In the genomic region with DNA sequence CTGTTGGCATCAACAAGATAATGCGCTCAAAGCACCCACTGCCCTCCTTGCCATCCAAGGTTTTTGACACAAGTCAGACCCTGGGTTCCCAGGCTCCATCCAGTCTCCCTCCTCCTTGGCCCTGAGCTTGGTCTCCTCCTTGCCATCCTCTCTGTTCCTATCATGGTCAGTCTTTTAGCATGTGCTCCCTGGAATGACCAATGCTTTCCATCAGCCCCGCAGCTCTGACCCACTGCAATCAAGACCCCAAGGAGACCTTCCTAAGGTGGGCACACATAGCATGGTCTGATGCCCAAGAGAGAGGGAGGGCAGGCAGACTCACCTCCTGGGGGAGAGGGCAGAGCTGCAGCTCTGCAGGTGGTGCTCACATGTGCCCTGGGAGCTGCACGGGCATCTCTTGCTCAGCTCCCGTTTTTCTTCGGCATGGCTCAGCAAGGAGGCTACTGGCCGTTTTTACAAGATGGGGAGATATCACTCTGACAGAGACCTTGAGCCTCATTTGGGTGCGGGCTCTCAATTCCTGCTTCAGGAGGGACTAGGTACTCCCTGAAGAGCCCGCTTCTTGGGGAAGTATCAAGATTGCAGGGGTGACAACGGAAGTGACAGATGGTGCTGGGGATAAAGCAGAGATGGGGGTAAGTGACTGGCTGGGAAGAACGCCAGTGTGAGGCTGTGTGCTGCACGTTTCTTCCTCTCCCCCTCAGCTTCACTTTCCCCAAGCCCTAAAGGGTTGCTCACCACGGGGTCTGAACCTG, we compare ENCODE assay signal across 14 cellular contexts. TPM values are rescaled to one million over a fixed set of nuclear protein-coding genes. Genes with fewer than 3 reads are reported as not detected.
DNase-seq lines count a peak whose midpoint lies in the region; ATAC-seq, FAIRE-seq and TF ChIP-seq lines count a peak whose summit lies in the region.
"Had no signal": no experiment of that assay in that cellular context is flagged by ENCODE, and none has a peak within 500 bp of the region (broad histone marks: within the 10 kb centered on the region; RNA-seq: fewer than 3 reads in every experiment).

No MANE protein-coding gene starts in this region.

- peak overlapping the region; percentile 24 for H3K4me3 Mint-ChIP-seq in astrocyte (ENCODE audit: unreplicated experiment)
- H3K4me3 Mint-ChIP-seq in activated CD4-positive, alpha-beta memory T cell treated with anti-CD3 and anti-CD28 coated beads, Interleukin-2, amount 10 ng/mL, durations not matched to agents 7 days and 5 days: no peak overlapping the region
- H3K4me3 Mint-ChIP-seq: activated CD4-positive, alpha-beta T cell treated with anti-CD3 and anti-CD28 coated beads, Interleukin-2, amount 10 ng/mL, durations not matched to agents 24 days and 14 days; T-cell had no signal

- no peak overlapping the region for H3K27ac Mint-ChIP-seq in astrocyte (ENCODE audit: unreplicated experiment)
- H3K27ac Mint-ChIP-seq in activated CD4-positive, alpha-beta memory T cell treated with anti-CD3 and anti-CD28 coated beads, Interleukin-2, amount 10 ng/mL, durations not matched to agents 7 days and 5 days: no peak overlapping the region
- H3K27ac Mint-ChIP-seq: activated CD4-positive, alpha-beta T cell treated with anti-CD3 and anti-CD28 coated beads, Interleukin-2, amount 10 ng/mL, durations not matched to agents 24 days and 14 days; T-cell had no signal

- DNase-seq in D341Med (ENCODE audit: low spot score): peak; percentile 66
- peak; percentile 75 to 84 for DNase-seq in Kasumi-1 (lab: John Stamatoyannopoulos, UW)
- DNase-seq in astrocyte (ENCODE audit: low read depth): no peak
- peak; percentile 67 for DNase-seq in mesenteric fat pad (ENCODE audit: low spot score)
- DNase-seq in activated CD4-positive, alpha-beta memory T cell treated with anti-CD3 and anti-CD28 coated beads, Interleukin-2, amount 10 ng/mL, durations not matched to agents 7 days and 5 days: no peak
- DNase-seq in NCI-H2081 treated with DMSO at 0.1 percent for 48 hours (lab: John Stamatoyannopoulos, UW): no peak
- no peak for DNase-seq in activated CD4-positive, alpha-beta T cell treated with anti-CD3 and anti-CD28 coated beads for 48 hours
- DNase-seq: activated CD4-positive, alpha-beta T cell treated with anti-CD3 and anti-CD28 coated beads, Interleukin-2, amount 10 ng/mL, durations not matched to agents 24 days and 14 days; NCI-H1105 had no signal

- no peak for ATAC-seq in GM21360 (IDR thresholded peaks at IDR 0.05; ENCODE audit: unreplicated experiment)
- ATAC-seq: T-cell had no signal

- no peaks in the 10 kb centered on the region for H3K27me3 Mint-ChIP-seq in astrocyte (ENCODE audit: low read depth, unreplicated experiment)
- H3K27me3 Mint-ChIP-seq in activated CD4-positive, alpha-beta memory T cell treated with anti-CD3 and anti-CD28 coated beads, Interleukin-2, amount 10 ng/mL, durations not matched to agents 7 days and 5 days: peaks cover 10% of the 10 kb centered on the region

- peaks cover 6% of the 10 kb centered on the region for H3K36me3 Mint-ChIP-seq in astrocyte (ENCODE audit: low read depth, unreplicated experiment)
- H3K36me3 Mint-ChIP-seq in activated CD4-positive, alpha-beta memory T cell treated with anti-CD3 and anti-CD28 coated beads, Interleukin-2, amount 10 ng/mL, durations not matched to agents 7 days and 5 days (ENCODE audit: low read depth): peaks cover 3% of the 10 kb centered on the region
- H3K36me3 Mint-ChIP-seq: T-cell had no signal

- H2AFZ ChIP-seq in astrocyte (ENCODE audit: low read depth, low read length): no peak overlapping the region

- no peak overlapping the region for H3K4me2 ChIP-seq in astrocyte (ENCODE audit: low read length)

- POLR2A ChIA-PET in activated CD4-positive, alpha-beta memory T cell treated with anti-CD3 and anti-CD28 coated beads, Interleukin-2, amount 10 ng/mL, durations not matched to agents 7 days and 5 days (lab: Charles Lee): interaction anchor here (1.5 kb wide), 1 partner anchor 10 kb away, joined by 3 read pairs; no protein-coding TSS in a partner anchor

- no peak overlapping the region for H3K9ac ChIP-seq in astrocyte (ENCODE audit: low read length)

- peaks cover 62% of the 10 kb centered on the region for H4K20me1 ChIP-seq in astrocyte (ENCODE audit: insufficient read depth, low read length)

- H3K4me1 Mint-ChIP-seq in astrocyte (ENCODE audit: low read depth, unreplicated experiment): peaks cover 47% of the 10 kb centered on the region
- peaks cover 16% of the 10 kb centered on the region for H3K4me1 Mint-ChIP-seq in activated CD4-positive, alpha-beta memory T cell treated with anti-CD3 and anti-CD28 coated beads, Interleukin-2, amount 10 ng/mL, durations not matched to agents 7 days and 5 days

- no peaks in the 10 kb centered on the region for H3K9me3 Mint-ChIP-seq in astrocyte (ENCODE audit: unreplicated experiment)
- H3K9me3 Mint-ChIP-seq in activated CD4-positive, alpha-beta memory T cell treated with anti-CD3 and anti-CD28 coated beads, Interleukin-2, amount 10 ng/mL, durations not matched to agents 7 days and 5 days: no peaks in the 10 kb centered on the region
- H3K9me3 Mint-ChIP-seq: activated CD4-positive, alpha-beta T cell treated with anti-CD3 and anti-CD28 coated beads, Interleukin-2, amount 10 ng/mL, durations not matched to agents 24 days and 14 days; T-cell had no signal

- FAIRE-seq in astrocyte (lab: Jason Lieb, UNC): no peak

- TF ChIP-seq CTCF in astrocyte (IDR thresholded peaks at IDR 0.05; ENCODE audit: insufficient read depth, low read depth, low read length): no peak

- no peak overlapping the region for H3K27ac ChIP-seq in astrocyte (ENCODE audit: low read depth, low read length)
- H3K27ac ChIP-seq: Peyer's patch had no signal

- CTCF ChIA-PET in activated CD4-positive, alpha-beta memory T cell treated with anti-CD3 and anti-CD28 coated beads, Interleukin-2, amount 10 ng/mL, durations not matched to agents 7 days and 5 days (lab: Charles Lee): no interaction called here

- peaks cover 4% of the 10 kb centered on the region for H3K4me1 ChIP-seq in astrocyte (ENCODE audit: insufficient read depth, low read length)

- peaks cover 84% of the 10 kb centered on the region for H3K79me2 ChIP-seq in astrocyte (ENCODE audit: insufficient read depth, low read length)

- no peaks in the 10 kb centered on the region for H3K27me3 ChIP-seq in astrocyte (ENCODE audit: insufficient read depth, low read length)
- H3K27me3 ChIP-seq: Peyer's patch had no signal

- no peaks in the 10 kb centered on the region for H3K9me3 ChIP-seq in astrocyte (ENCODE audit: insufficient read depth, low read depth, low read length)
- H3K9me3 ChIP-seq: HAP-1, Peyer's patch had no signal

- no peaks in the 10 kb centered on the region for H3K36me3 ChIP-seq in astrocyte (ENCODE audit: insufficient read depth, low read length)
- H3K36me3 ChIP-seq: HAP-1, Peyer's patch had no signal

- H3K4me3 ChIP-seq in astrocyte (ENCODE audit: insufficient read depth, low read depth, low read length): no peak overlapping the region
- H3K4me3 ChIP-seq: HAP-1, Peyer's patch had no signal

RNA-seq across cellular contexts. Expression of a gene that starts 3.3 kb away (rescaled TPM):
- total RNA-seq in astrocyte (97.5 and 106 TPM in 2 replicates), mesenteric fat pad (33.4 TPM)
- 10 to 100 TPM; 29.7 to 31.8 TPM for total RNA-seq in activated CD4-positive, alpha-beta memory T cell treated with anti-CD3 and anti-CD28 coated beads, Interleukin-2, amount 10 ng/mL, durations not matched to agents 7 days and 5 days

RNA-seq across cellular contexts. Expression of a gene that starts 26.6 kb away (rescaled TPM):
- 0.16 and 0.24 TPM in 2 replicates for total RNA-seq in astrocyte
- total RNA-seq in mesenteric fat pad: not detected
- 1 to 10 TPM; 6.4 to 6.7 TPM for total RNA-seq in activated CD4-positive, alpha-beta memory T cell treated with anti-CD3 and anti-CD28 coated beads, Interleukin-2, amount 10 ng/mL, durations not matched to agents 7 days and 5 days
- total RNA-seq: NCI-H460 had no signal

RNA-seq across cellular contexts. Expression of a gene that starts 36.4 kb away (rescaled TPM):
- 25.4 and 25.6 TPM in 2 replicates for total RNA-seq in astrocyte
- 5.2 TPM for total RNA-seq in mesenteric fat pad
- 10 to 100 TPM; 16.2 to 19.3 TPM for total RNA-seq in activated CD4-positive, alpha-beta memory T cell treated with anti-CD3 and anti-CD28 coated beads, Interleukin-2, amount 10 ng/mL, durations not matched to agents 7 days and 5 days

RNA-seq across cellular contexts. Expression of a gene that starts 39.3 kb away (rescaled TPM):
- total RNA-seq in astrocyte (0.10 and 0.20 TPM in 2 replicates), mesenteric fat pad (not detected)
- not detected for total RNA-seq in activated CD4-positive, alpha-beta memory T cell treated with anti-CD3 and anti-CD28 coated beads, Interleukin-2, amount 10 ng/mL, durations not matched to agents 7 days and 5 days
- total RNA-seq: NCI-H460, T-cell had no signal

RNA-seq across cellular contexts. Expression of a gene that starts 56.7 kb away (rescaled TPM):
- total RNA-seq in astrocyte: 5.0 TPM in 2 replicates
- 10.6 TPM for total RNA-seq in mesenteric fat pad
- 1 to 10 TPM; 2.5 to 2.7 TPM for total RNA-seq in activated CD4-positive, alpha-beta memory T cell treated with anti-CD3 and anti-CD28 coated beads, Interleukin-2, amount 10 ng/mL, durations not matched to agents 7 days and 5 days

Comparison
In these comparisons a context has a peak if more than half of its experiments do, and no peak if none do; other contexts are left out.
1. DNase-seq: peak in D341Med (single experiment), Kasumi-1 (2 of 2) and mesenteric fat pad (single experiment); none in astrocyte (single experiment), activated CD4-positive, alpha-beta memory T cell treated with anti-CD3 and anti-CD28 coated beads, Interleukin-2, amount 10 ng/mL, durations not matched to agents 7 days and 5 days (single experiment), NCI-H2081 treated with DMSO at 0.1 percent for 48 hours (single experiment) and activated CD4-positive, alpha-beta T cell treated with anti-CD3 and anti-CD28 coated beads for 48 hours (single experiment).